In genomic region chr13:49996951-49997895, GRCh38 we compare ENCODE assay signal across 8 cellular contexts. TPM values are rescaled to one million over a fixed set of nuclear protein-coding genes. Genes with fewer than 3 reads are reported as not detected.
DNase-seq lines count a peak whose midpoint lies in the region; ATAC-seq, FAIRE-seq and TF ChIP-seq lines count a peak whose summit lies in the region.

Gene TRIM13 (plus strand): TSS chr13:49997042. CDS start chr13:50011941, 14,899 bp downstream.

- intact Hi-C loops in right lobe of liver (cut with DNase I): no loop called here

- H3K4me3 ChIP-seq in right lobe of liver: peak within 1 kb of the TSS; percentile 66 to 95 (median 85)

- no peaks in the 10 kb centered on the region for H3K27me3 ChIP-seq in right lobe of liver

- peak; percentile 95 for FAIRE-seq in GM19239 (lab: Jason Lieb, UNC)

- H3K4me1 ChIP-seq in right lobe of liver: peaks cover 0 to 26% (median 6%) of the 10 kb centered on the region in 4 donors

- TF ChIP-seq POLR2A in right lobe of liver (IDR thresholded peaks at IDR 0.05): peak; percentile 39

- H3K27ac ChIP-seq in right lobe of liver: peak within 1 kb of the TSS; percentile 90 to 98 (median 95)

- ATAC-seq in HG03457 (IDR thresholded peaks at IDR 0.05; ENCODE audit: unreplicated experiment) (peak; percentile 58), right lobe of liver (peak; percentile 88 to 92 (median 89))

- WGBS in right lobe of liver (ENCODE audit: insufficient coverage, low coverage, low lambda C conversion rate, missing lambda C conversion rate): under 1% methylated on average over 27 of the region's 56 CpGs

- peak; percentile 62 to 84 (median 77) for TF ChIP-seq CTCF in right lobe of liver (IDR thresholded peaks at IDR 0.05)

- DNase-seq in C1 segment of cervical spinal cord (lab: John Stamatoyannopoulos, UW) (peak in 13 of 14 donors; percentile 58 to 96 (median 93)), GM19239 (ENCODE audit: insufficient read length, low spot score) (peak; percentile 39), NCI-H69 (lab: John Stamatoyannopoulos, UW) (peak; percentile 92), dermis microvascular lymphatic vessel endothelial cell (ENCODE audit: low read depth in 2 of 2) (peak; percentile 73 to 93), right lobe of liver (peak; percentile 89 to 93 (median 90))
- peak; percentile 82 to 86 for DNase-seq in activated CD4-positive, alpha-beta T cell treated with anti-CD3 and anti-CD28 coated beads, Interleukin-2, amount 50 U/mL, for 48 hours
- peak; percentile 74 to 76 for DNase-seq in stimulated activated CD4-positive, alpha-beta T cell treated with anti-CD3 and anti-CD28 coated beads, Interleukin-4, amount 100 ng/mL, for 4 hours

- H3K36me3 ChIP-seq in right lobe of liver: peaks cover 0 to 12% (median 0%) of the 10 kb centered on the region in 4 donors

- H3K9me3 ChIP-seq in right lobe of liver: no peaks in the 10 kb centered on the region

RNA-seq across cellular contexts. Expression of gene TRIM13, which starts in this region (rescaled TPM):
- total RNA-seq in dermis microvascular lymphatic vessel endothelial cell: 22.1 and 26.9 TPM in 2 replicates
- total RNA-seq in right lobe of liver: 10 to 100 TPM in 1 of 6 experiments, 1 to 10 TPM in 5; 5.6 to 10.8 (median 7.3) TPM

Comparison
In these comparisons a context has a peak if more than half of its experiments do, and no peak if none do; other contexts are left out.
1. Peak in every context shown above with its lines: DNase-seq, ATAC-seq, H3K4me3 ChIP-seq and H3K27ac ChIP-seq.
2. DNase-seq: peak in every context shown above with its lines; median percentile 93 in C1 segment of cervical spinal cord; 92 in NCI-H69; 90 in right lobe of liver; 84 in activated CD4-positive, alpha-beta T cell treated with anti-CD3 and anti-CD28 coated beads, Interleukin-2, amount 50 U/mL, for 48 hours; 83 in dermis microvascular lymphatic vessel endothelial cell; 75 in stimulated activated CD4-positive, alpha-beta T cell treated with anti-CD3 and anti-CD28 coated beads, Interleukin-4, amount 100 ng/mL, for 4 hours; 39 in GM19239.